39 cellular contexts compared by ENCODE assay signal in the genomic region with DNA sequence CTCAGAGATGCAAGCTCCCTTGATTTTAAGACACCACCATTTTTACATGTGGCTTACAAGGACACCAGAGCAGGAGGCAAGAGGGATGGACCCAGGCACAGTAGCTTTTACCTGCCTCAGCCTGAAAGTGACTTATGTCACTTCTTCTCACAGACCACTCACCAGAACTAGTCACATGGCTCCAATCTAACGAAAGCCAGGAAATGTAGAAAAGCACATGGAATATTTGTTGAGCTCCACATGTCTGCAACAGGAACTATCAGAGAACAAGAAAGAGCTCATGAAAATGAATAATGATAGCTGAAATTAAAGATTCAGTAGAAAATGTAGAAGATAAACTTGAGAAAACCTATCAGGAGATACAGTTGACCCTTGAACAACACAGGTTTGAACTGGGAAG.
"Had no signal": no experiment of that assay in that cellular context is flagged by ENCODE, and none has a peak within 500 bp of the region (broad histone marks: within the 10 kb centered on the region; RNA-seq: fewer than 3 reads in every experiment).

No MANE protein-coding gene starts in this region.

- ATAC-seq: activated naive CD4-positive, alpha-beta T cell treated with anti-CD3 and anti-CD28 coated beads, Interleukin-2, amount 50 U/mL, for 72 hours; activated naive CD8-positive, alpha-beta T cell treated with anti-CD3 and anti-CD28 coated beads, Interleukin-2, amount 50 U/mL, for 24 hours; activated T-cell treated with anti-CD3 and anti-CD28 coated beads, Interleukin-2, amount 50 U/mL, for 4 hours; activated T-cell treated with anti-CD3 and anti-CD28 coated beads, Interleukin-2, amount 50 U/mL, for 72 hours; activated T-helper 17 cell treated with anti-CD3 and anti-CD28 coated beads, Interleukin-2, amount 50 U/mL, for 72 hours; body of pancreas had no signal

- H3K27ac ChIP-seq: adrenal gland, ascending aorta, body of pancreas, brain microvascular endothelial cell, breast epithelium, cardiac muscle cell had no signal

- H3K4me1 Mint-ChIP-seq: activated naive CD4-positive, alpha-beta T cell treated with anti-CD3 and anti-CD28 coated beads, Interleukin-2, amount 10 ng/mL, durations not matched to agents 7 days and 5 days; activated naive CD8-positive, alpha-beta T cell treated with anti-CD3 and anti-CD28 coated beads for 36 hours; activated naive CD8-positive, alpha-beta T cell treated with anti-CD3 and anti-CD28 coated beads, Interleukin-2, amount 10 ng/mL, durations not matched to agents 7 days and 5 days; activated naive CD8-positive, alpha-beta T cell treated with anti-CD3 and anti-CD28 coated beads, Interleukin-2, amount 50 U/mL, for 24 hours; activated T-helper 17 cell treated with anti-CD3 and anti-CD28 coated beads, Interleukin-2, amount 50 U/mL, for 72 hours; central memory CD8-positive, alpha-beta T cell had no signal

- H3K4me3 Mint-ChIP-seq: activated naive CD4-positive, alpha-beta T cell treated with anti-CD3 and anti-CD28 coated beads for 36 hours; activated naive CD4-positive, alpha-beta T cell treated with anti-CD3 and anti-CD28 coated beads, Interleukin-2, amount 10 ng/mL, durations not matched to agents 7 days and 5 days; activated naive CD8-positive, alpha-beta T cell; activated naive CD8-positive, alpha-beta T cell treated with anti-CD3 and anti-CD28 coated beads for 36 hours; activated naive CD8-positive, alpha-beta T cell treated with anti-CD3 and anti-CD28 coated beads, Interleukin-2, amount 10 ng/mL, durations not matched to agents 7 days and 5 days; activated naive CD8-positive, alpha-beta T cell treated with anti-CD3 and anti-CD28 coated beads, Interleukin-2, amount 50 U/mL, for 24 hours; activated T-cell treated with anti-CD3 and anti-CD28 coated beads, Interleukin-2, amount 50 U/mL, for 24 hours; activated T-cell treated with anti-CD3 and anti-CD28 coated beads, Interleukin-2, amount 50 U/mL, for 4 hours; activated T-cell treated with anti-CD3 and anti-CD28 coated beads, Interleukin-2, amount 50 U/mL, for 72 hours; activated T-helper 1 cell treated with anti-CD3 and anti-CD28 coated beads, Interleukin-12 subunit alpha, Interleukin-12 subunit beta, Interleukin-2, Interleukin-4 antibody, amounts not matched to agents 30 ng/mL and 10 ng/mL and 1 ng/mL, durations not matched to agents 14 hours and 24 hours and 36 hours; activated T-helper 17 cell treated with anti-CD3 and anti-CD28 coated beads, Interleukin-2, amount 50 U/mL, for 72 hours; brain; central memory CD8-positive, alpha-beta T cell had no signal

- H3K4me3 ChIP-seq: adrenal gland, ascending aorta, body of pancreas, breast epithelium, cardiac muscle cell had no signal

- H3K4me1 ChIP-seq: adrenal gland, ascending aorta, body of pancreas, breast epithelium had no signal

- H3K36me3 ChIP-seq: adrenal gland, ascending aorta, brain microvascular endothelial cell, breast epithelium, cardiac muscle cell had no signal

- H3K36me3 Mint-ChIP-seq: activated naive CD4-positive, alpha-beta T cell treated with anti-CD3 and anti-CD28 coated beads, Interleukin-2, amount 10 ng/mL, durations not matched to agents 7 days and 5 days; activated naive CD4-positive, alpha-beta T cell treated with anti-CD3 and anti-CD28 coated beads, Interleukin-2, amount 50 U/mL, for 72 hours; activated naive CD8-positive, alpha-beta T cell; activated naive CD8-positive, alpha-beta T cell treated with anti-CD3 and anti-CD28 coated beads for 36 hours; activated naive CD8-positive, alpha-beta T cell treated with anti-CD3 and anti-CD28 coated beads, Interleukin-2, amount 10 ng/mL, durations not matched to agents 7 days and 5 days; brain had no signal

- H3K27ac Mint-ChIP-seq: activated naive CD4-positive, alpha-beta T cell treated with anti-CD3 and anti-CD28 coated beads for 36 hours; activated naive CD4-positive, alpha-beta T cell treated with anti-CD3 and anti-CD28 coated beads, Interleukin-2, amount 10 ng/mL, durations not matched to agents 7 days and 5 days; activated naive CD4-positive, alpha-beta T cell treated with anti-CD3 and anti-CD28 coated beads, Interleukin-2, amount 50 U/mL, for 72 hours; activated naive CD8-positive, alpha-beta T cell; activated naive CD8-positive, alpha-beta T cell treated with anti-CD3 and anti-CD28 coated beads for 36 hours; activated naive CD8-positive, alpha-beta T cell treated with anti-CD3 and anti-CD28 coated beads, Interleukin-2, amount 10 ng/mL, durations not matched to agents 7 days and 5 days; activated naive CD8-positive, alpha-beta T cell treated with anti-CD3 and anti-CD28 coated beads, Interleukin-2, amount 50 U/mL, for 24 hours; activated T-cell treated with anti-CD3 and anti-CD28 coated beads, Interleukin-2, amount 50 U/mL, for 24 hours; activated T-cell treated with anti-CD3 and anti-CD28 coated beads, Interleukin-2, amount 50 U/mL, for 72 hours; activated T-helper 1 cell treated with anti-CD3 and anti-CD28 coated beads, Interleukin-12 subunit alpha, Interleukin-12 subunit beta, Interleukin-2, Interleukin-4 antibody, amounts not matched to agents 30 ng/mL and 10 ng/mL and 1 ng/mL, durations not matched to agents 14 hours and 24 hours and 36 hours; activated T-helper 17 cell treated with anti-CD3 and anti-CD28 coated beads, Interleukin-2, amount 50 U/mL, for 72 hours; activated T-helper 2 cell treated with anti-CD3 and anti-CD28 coated beads, Interferon-gamma antibody, Interleukin-2, Interleukin-4, amounts not matched to agents 10 μg/mL and 5 μg/mL and 100 μg/mL, durations not matched to agents 14 hours and 24 hours and 36 hours; brain had no signal

- H3K9me3 ChIP-seq: adrenal gland, ascending aorta, body of pancreas, breast epithelium had no signal

- FAIRE-seq: astrocyte, bronchial epithelial cell, colon had no signal

- H3K27me3 ChIP-seq: adrenal gland, ascending aorta, body of pancreas, brain microvascular endothelial cell, breast epithelium, cardiac muscle cell had no signal

- H3K9me3 Mint-ChIP-seq: activated naive CD4-positive, alpha-beta T cell treated with anti-CD3 and anti-CD28 coated beads for 36 hours; activated naive CD4-positive, alpha-beta T cell treated with anti-CD3 and anti-CD28 coated beads, Interleukin-2, amount 10 ng/mL, durations not matched to agents 7 days and 5 days; activated naive CD4-positive, alpha-beta T cell treated with anti-CD3 and anti-CD28 coated beads, Interleukin-2, amount 50 U/mL, for 72 hours; activated naive CD8-positive, alpha-beta T cell treated with anti-CD3 and anti-CD28 coated beads for 36 hours; activated naive CD8-positive, alpha-beta T cell treated with anti-CD3 and anti-CD28 coated beads, Interleukin-2, amount 10 ng/mL, durations not matched to agents 7 days and 5 days; activated naive CD8-positive, alpha-beta T cell treated with anti-CD3 and anti-CD28 coated beads, Interleukin-2, amount 50 U/mL, for 24 hours; activated T-cell treated with anti-CD3 and anti-CD28 coated beads, Interleukin-2, amount 50 U/mL, for 24 hours; activated T-cell treated with anti-CD3 and anti-CD28 coated beads, Interleukin-2, amount 50 U/mL, for 4 hours; activated T-cell treated with anti-CD3 and anti-CD28 coated beads, Interleukin-2, amount 50 U/mL, for 72 hours; activated T-helper 1 cell treated with anti-CD3 and anti-CD28 coated beads, Interleukin-12 subunit alpha, Interleukin-12 subunit beta, Interleukin-2, Interleukin-4 antibody, amounts not matched to agents 30 ng/mL and 10 ng/mL and 1 ng/mL, durations not matched to agents 14 hours and 24 hours and 36 hours; activated T-helper 17 cell treated with anti-CD3 and anti-CD28 coated beads, Interleukin-2, amount 50 U/mL, for 72 hours; activated T-helper 2 cell treated with anti-CD3 and anti-CD28 coated beads, Interferon-gamma antibody, Interleukin-2, Interleukin-4, amounts not matched to agents 10 μg/mL and 5 μg/mL and 100 μg/mL, durations not matched to agents 14 hours and 24 hours and 36 hours; brain; central memory CD8-positive, alpha-beta T cell had no signal

- DNase-seq: activated effector memory CD4-positive, alpha-beta T cell treated with anti-CD3 and anti-CD28 coated beads, Interleukin-2, amount 50 U/mL, for 16 hours; activated effector memory CD4-positive, alpha-beta T cell treated with Interleukin-2 at 50 U/mL for 16 hours; activated gamma-delta T cell; activated gamma-delta T cell treated with Interleukin-2 at 50 U/mL for 16 hours; activated naive CD4-positive, alpha-beta T cell treated with anti-CD3 and anti-CD28 coated beads for 36 hours; activated naive CD4-positive, alpha-beta T cell treated with anti-CD3 and anti-CD28 coated beads, Interleukin-2, amount 10 ng/mL, durations not matched to agents 7 days and 5 days; activated naive CD4-positive, alpha-beta T cell treated with anti-CD3 and anti-CD28 coated beads, Interleukin-2, amount 50 U/mL, for 16 hours; activated naive CD4-positive, alpha-beta T cell treated with Interleukin-2 at 50 U/mL for 16 hours; activated naive CD8-positive, alpha-beta T cell treated with anti-CD3 and anti-CD28 coated beads for 36 hours; activated naive CD8-positive, alpha-beta T cell treated with anti-CD3 and anti-CD28 coated beads, Interleukin-2, amount 10 ng/mL, durations not matched to agents 7 days and 5 days; activated naive CD8-positive, alpha-beta T cell treated with anti-CD3 and anti-CD28 coated beads, Interleukin-2, amount 50 U/mL, for 24 hours; activated T-cell treated with anti-CD3 and anti-CD28 coated beads, Interleukin-2, amount 50 U/mL, for 1 hour; activated T-cell treated with anti-CD3 and anti-CD28 coated beads, Interleukin-2, amount 50 U/mL, for 24 hours; activated T-cell treated with anti-CD3 and anti-CD28 coated beads, Interleukin-2, amount 50 U/mL, for 4 hours; activated T-cell treated with anti-CD3 and anti-CD28 coated beads, Interleukin-2, amount 50 U/mL, for 48 hours; activated T-cell treated with anti-CD3 and anti-CD28 coated beads, Interleukin-2, amount 50 U/mL, for 72 hours; adrenal gland; amniotic stem cell; amygdala; anterior cingulate cortex; aorta; body of pancreas; brain microvascular endothelial cell; caudate nucleus; central memory CD4-positive, alpha-beta T cell; cerebellar nuclear complex had no signal

- H3K27me3 Mint-ChIP-seq: brain had no signal
